12 cellular contexts compared by ENCODE assay signal in genomic region chr13:46075811-46076210, GRCh38. TPM values are rescaled to one million over a fixed set of nuclear protein-coding genes. Genes with fewer than 3 reads are reported as not detected.
"Had no signal": no experiment of that assay in that cellular context is flagged by ENCODE, and none has a peak within 500 bp of the region (broad histone marks: within the 10 kb centered on the region; RNA-seq: fewer than 3 reads in every experiment).

No MANE protein-coding gene starts in this region.

- H2AFZ ChIP-seq: GM23248, GM23338 had no signal

- H3K36me3 ChIP-seq: HAP-1 had no signal

- H3K4me3 ChIP-seq: GM23248, GM23338, HAP-1 had no signal

- H3K27ac ChIP-seq: GM23248 had no signal

- H3K9me3 ChIP-seq: HAP-1 had no signal

- FAIRE-seq: H1, H54 had no signal

- H3K9ac ChIP-seq: GM23248 had no signal

- DNase-seq: GM23248, GOT3, H7, H9, HCEC 1CT, HFFc6 had no signal

- ATAC-seq: GM23338, HCT116 had no signal

- H3K4me2 ChIP-seq: GM23338 had no signal

- H3K4me1 ChIP-seq: HAP-1 had no signal

RNA-seq across cellular contexts. Expression of gene CPB2, which starts 29.0 kb away (rescaled TPM):
- total RNA-seq: GM23248, GM23338, H1, H4, H7, H9, HFFc6 had no signal
- polyA plus RNA-seq: H1 had no signal
